In the genomic region with DNA sequence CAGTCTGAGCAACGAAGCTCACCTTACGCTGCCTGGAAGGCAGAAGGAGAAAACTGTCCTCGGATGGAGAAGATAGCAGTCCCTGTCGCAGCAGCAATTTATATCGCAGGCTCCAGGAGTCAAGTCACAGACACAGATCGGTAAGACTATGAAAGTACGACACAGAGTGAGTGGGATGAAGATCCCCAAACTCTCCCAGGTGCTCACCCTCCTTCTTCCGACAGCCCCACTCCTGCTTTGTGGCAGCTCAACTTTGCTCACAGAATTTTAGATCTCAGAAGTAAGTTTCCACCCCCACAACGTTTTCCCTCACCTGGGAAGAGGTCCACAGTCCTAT, we compare ENCODE assay signal across 8 cellular contexts. TPM values are rescaled to one million over a fixed set of nuclear protein-coding genes. Genes with fewer than 3 reads are reported as not detected.
DNase-seq lines count a peak whose midpoint lies in the region; TF ChIP-seq lines count a peak whose summit lies in the region.

No MANE protein-coding gene starts in this region.

- in situ Hi-C loops in KBM-7 (cut with MboI; ENCODE audit: low pct_unique_long_range_greater_than_20kb, low sequenced_read_pairs): no loop called here

- TF ChIP-seq CTCF in AG10803 (conservative IDR thresholded peaks at IDR 0.05; ENCODE audit: low read length): no peak
- no peak for TF ChIP-seq CTCF in HFFc6 (IDR thresholded peaks at IDR 0.05)
- TF ChIP-seq CTCF in kidney epithelial cell (IDR thresholded peaks at IDR 0.05; ENCODE audit: insufficient read depth, low read length, poor library complexity, severe bottlenecking): no peak
- no peak for TF ChIP-seq CTCF in testis (IDR thresholded peaks at IDR 0.05)

- H3K36me3 ChIP-seq in adipocyte (ENCODE audit: control insufficient read depth, insufficient read depth, low read length, severe bottlenecking) (peaks cover 18% of the 10 kb centered on the region), kidney epithelial cell (ENCODE audit: control insufficient read depth, insufficient read depth, low read length) (peaks cover 3% of the 10 kb centered on the region), testis (ENCODE audit: low read depth, missing control alignments) (no peaks in the 10 kb centered on the region)

- peak overlapping the region; percentile 99 for H3K4me3 Mint-ChIP-seq in HFFc6

- peak overlapping the region; percentile 98 for H3K4me3 ChIP-seq in AG10803 (ENCODE audit: low read length)
- peak overlapping the region; percentile 95 for H3K4me3 ChIP-seq in adipocyte (ENCODE audit: low read length)
- H3K4me3 ChIP-seq in kidney epithelial cell (ENCODE audit: low read depth, low read length): peak overlapping the region; percentile 76
- H3K4me3 ChIP-seq in testis: peak overlapping the region; percentile 70 to 79

- H3K4me1 ChIP-seq in adipocyte (ENCODE audit: control insufficient read depth, insufficient read depth, low read length) (peaks cover 14% of the 10 kb centered on the region), testis (no peaks in the 10 kb centered on the region)

- TF ChIP-seq POLR2A in testis (IDR thresholded peaks at IDR 0.05): no peak

- peak overlapping the region; percentile 96 for H3K27ac Mint-ChIP-seq in HFFc6

- H3K27me3 Mint-ChIP-seq in HFFc6 (ENCODE audit: insufficient read depth): peaks cover 11% of the 10 kb centered on the region

- H3K36me3 Mint-ChIP-seq in HFFc6 (ENCODE audit: low read depth): peaks cover 7% of the 10 kb centered on the region; the same call in 1 of the 2 replicates

- H3K9me3 Mint-ChIP-seq in HFFc6: peaks cover 4% of the 10 kb centered on the region; the same call in 1 of the 2 replicates

- DNase-seq in AG10803 (ENCODE audit: low read depth) (no peak), HFFc6 (no peak), adipocyte (ENCODE audit: low read depth) (no peak), kidney epithelial cell (ENCODE audit: low read depth) (no peak), testis (no peak), NCI-H226 (no peak), mucosa of gallbladder (ENCODE audit: low spot score) (no peak), KBM-7 (no peak)

- intact Hi-C loops in testis (cut with DNase I; ENCODE audit: low total_unique reads): loop anchor here (10.0 kb wide), 1 partner anchor 172 kb away; no protein-coding TSS in a partner anchor

- WGBS in testis, 2 donors: 1 to 6% methylated on average over 9 of the region's 9 CpGs

- H3K9ac ChIP-seq in adipocyte (ENCODE audit: low read length): peak overlapping the region; percentile 89

- peaks cover 26% of the 10 kb centered on the region for H3K4me1 Mint-ChIP-seq in HFFc6 (ENCODE audit: low read depth)

- no peaks in the 10 kb centered on the region for H3K27me3 ChIP-seq in adipocyte (replicated peaks; ENCODE audit: control insufficient read depth, insufficient read depth, low read length)
- no peaks in the 10 kb centered on the region for H3K27me3 ChIP-seq in kidney epithelial cell (ENCODE audit: control insufficient read depth, insufficient read depth, low read length)
- H3K27me3 ChIP-seq in testis: no peaks in the 10 kb centered on the region

- H3K9me3 ChIP-seq in adipocyte (ENCODE audit: control insufficient read depth, low read length) (no peaks in the 10 kb centered on the region), testis (no peaks in the 10 kb centered on the region)

- H3K27ac ChIP-seq in testis: peak overlapping the region; percentile 16 to 81

RNA-seq across cellular contexts. Expression of gene TCTN3, which starts 0.4 kb away (rescaled TPM):
- 10 to 100 TPM; 52.9 to 70.9 (median 61.6) TPM for total RNA-seq in HFFc6 (2021; fragmentation: NEBNext Ultra II Directional; extraction: Animal tissue kit (Norgen Biotek cat#: 25700))
- total RNA-seq in kidney epithelial cell: 41.7 and 45.0 TPM in 2 replicates
- 10 to 100 TPM; 29.3 to 29.7 TPM for total RNA-seq in testis
- polyA plus RNA-seq in testis (ENCODE audit: insufficient read depth, low read depth, low replicate concordance): 44.6 TPM
- 48.0 TPM for total RNA-seq in mucosa of gallbladder

RNA-seq across cellular contexts. Expression of gene ALDH18A1, which starts 36.8 kb away (rescaled TPM):
- total RNA-seq in HFFc6 (2021; fragmentation: NEBNext Ultra II Directional; extraction: Animal tissue kit (Norgen Biotek cat#: 25700)): 100 to 1,000 TPM; 121 to 145 (median 133) TPM
- total RNA-seq in kidney epithelial cell: 50.7 and 51.2 TPM in 2 replicates
- total RNA-seq in testis: 10 to 100 TPM; 25.0 to 29.8 TPM
- 32.5 TPM for polyA plus RNA-seq in testis (ENCODE audit: insufficient read depth, low read depth, low replicate concordance)
- 95.4 TPM for total RNA-seq in mucosa of gallbladder
